Comparison of ENCODE assay signal across 8 cellular contexts in the genomic region with DNA sequence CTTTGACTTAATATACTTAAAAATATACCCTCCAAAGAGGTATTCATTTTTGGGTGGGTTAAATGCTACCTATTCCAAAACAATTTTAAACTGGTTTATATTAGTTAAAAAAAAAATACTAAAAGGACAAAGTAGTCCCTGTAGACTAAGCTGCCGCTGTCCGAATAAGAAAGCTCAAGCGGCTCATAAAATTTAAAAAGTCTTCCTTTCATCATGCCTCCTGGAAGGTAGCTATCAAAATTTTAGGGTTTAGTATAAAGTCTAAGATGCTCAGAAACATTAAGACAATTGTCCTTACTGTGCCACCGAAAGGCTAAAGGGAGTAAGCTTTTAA. TPM values are rescaled to one million over a fixed set of nuclear protein-coding genes. Genes with fewer than 3 reads are reported as not detected.
DNase-seq lines count a peak whose midpoint lies in the region; ATAC-seq and TF ChIP-seq lines count a peak whose summit lies in the region.

No MANE protein-coding gene starts in this region.

- CTCF ChIA-PET in IMR-90 (lab: Yijun Ruan, JAX), result interaction anchor here (0.6 to 1.0 kb wide), 3 partner anchors 10 to 89 kb away, joined by 3 to 5 read pairs (median 4); no protein-coding TSS in a partner anchor

- H3K4me3 Mint-ChIP-seq in CD4-positive, CD25-positive, alpha-beta regulatory T cell, result peak overlapping the region; percentile 95 to 97 (median 96)
- H3K4me3 Mint-ChIP-seq in nephron progenitor cell, result peak overlapping the region; percentile 96

- dilution Hi-C loops in IMR-90 (cut with HindIII; ENCODE audit: low sequenced_read_pairs, unreplicated experiment), result no loop called here

- H3K4me2 ChIP-seq in IMR-90 (ENCODE audit: low read depth, low read length), result peak overlapping the region; percentile 86; the same call in 1 of the 2 replicates

- no peaks in the 10 kb centered on the region for H3K27me3 Mint-ChIP-seq in CD4-positive, CD25-positive, alpha-beta regulatory T cell
- peaks cover 3% of the 10 kb centered on the region for H3K27me3 Mint-ChIP-seq in nephron progenitor cell (ENCODE audit: low read depth, poor library complexity)

- POLR2A ChIA-PET in IMR-90 (lab: Charles Lee; ENCODE audit: unreplicated experiment), result no interaction called here

- H3K9me1 ChIP-seq in IMR-90 (ENCODE audit: insufficient read depth, low read length), result peaks cover 4% of the 10 kb centered on the region; the same call in 1 of the 2 replicates

- H3K18ac ChIP-seq in IMR-90 (ENCODE audit: low read depth, low read length), result peak overlapping the region; percentile 91

- peak overlapping the region; percentile 97 for H3K14ac ChIP-seq in IMR-90 (replicated peaks; ENCODE audit: low read depth, low read length)

- peak overlapping the region; percentile 98 for H2AFZ ChIP-seq in IMR-90 (replicated peaks; ENCODE audit: low read length, poor library complexity)

- peak overlapping the region; percentile 14; the same call in 1 of the 2 replicates for H2BK120ac ChIP-seq in IMR-90 (ENCODE audit: low read depth, low read length)

- H4K20me1 ChIP-seq in IMR-90 (ENCODE audit: insufficient read depth, low read length), result no peaks in the 10 kb centered on the region; the same call in 1 of the 2 replicates

- H3K27ac ChIP-seq in CD4-positive, CD25-positive, alpha-beta regulatory T cell (ENCODE audit: insufficient read depth, low read length, poor library complexity, severe bottlenecking), result peak overlapping the region; percentile 80
- peak overlapping the region; percentile 94 for H3K27ac ChIP-seq in IMR-90 (ENCODE audit: insufficient read depth, low read length)
- H3K27ac ChIP-seq in coronary artery, result peak overlapping the region; percentile 66 to 91

- no CpG with 5 or more reads among the region's 4 CpGs for WGBS in IMR-90 (ENCODE audit: extremely low coverage in 2 of 2, insufficient read length in 1 of 2), 2 experiments

- no peak overlapping the region for H2BK20ac ChIP-seq in IMR-90 (ENCODE audit: low read depth, low read length)

- intact Hi-C loops in IMR-90 (cut with micrococcal nuclease), result no loop called here

- H2BK5ac ChIP-seq in IMR-90 (ENCODE audit: low read depth, low read length, poor library complexity, severe bottlenecking), result peak overlapping the region; percentile 81

- peak overlapping the region; percentile 98 for H3K9ac ChIP-seq in IMR-90 (ENCODE audit: low read depth, low read length)

- TF ChIP-seq RAD21 in IMR-90 (IDR thresholded peaks at IDR 0.05; ENCODE audit: low read length), result no peak

- peaks cover 20% of the 10 kb centered on the region for H3K4me1 ChIP-seq in CD4-positive, CD25-positive, alpha-beta regulatory T cell (ENCODE audit: control insufficient read depth, insufficient read depth, low read length, poor library complexity, severe bottlenecking)
- no peaks in the 10 kb centered on the region for H3K4me1 ChIP-seq in IMR-90 (ENCODE audit: control insufficient read depth, insufficient read depth, low read length)

- BruUV-seq in IMR-90 (replicated peaks; lab: Mats Ljungman, UMichigan), result no TSS peak

- no peaks in the 10 kb centered on the region for H3K9me3 ChIP-seq in CD4-positive, CD25-positive, alpha-beta regulatory T cell (ENCODE audit: control insufficient read depth in 2 of 2, low read length in 2 of 2)
- no peaks in the 10 kb centered on the region for H3K9me3 ChIP-seq in IMR-90 (ENCODE audit: control insufficient read depth, insufficient read depth, low read length)

- no peak for TF ChIP-seq POLR2A in IMR-90 (IDR thresholded peaks at IDR 0.05; ENCODE audit: low read depth, low read length)

- TF ChIP-seq CTCF in IMR-90 (conservative IDR thresholded peaks at IDR 0.05; ENCODE audit: low read depth, low read length) (no peak), coronary artery (IDR thresholded peaks at IDR 0.05) (no peak), nephron progenitor cell (IDR thresholded peaks at IDR 0.05) (no peak)

- H3K27me3 ChIP-seq in CD4-positive, CD25-positive, alpha-beta regulatory T cell (ENCODE audit: control insufficient read depth, insufficient read depth, low read length), result no peaks in the 10 kb centered on the region
- no peaks in the 10 kb centered on the region for H3K27me3 ChIP-seq in IMR-90 (ENCODE audit: control insufficient read depth, insufficient read depth, low read length)

- no peaks in the 10 kb centered on the region for H3K9me3 Mint-ChIP-seq in CD4-positive, CD25-positive, alpha-beta regulatory T cell
- no peaks in the 10 kb centered on the region for H3K9me3 Mint-ChIP-seq in nephron progenitor cell

- H3K27ac Mint-ChIP-seq in CD4-positive, CD25-positive, alpha-beta regulatory T cell, result peak overlapping the region; percentile 85 to 97 (median 96)
- H3K27ac Mint-ChIP-seq in nephron progenitor cell, result peak overlapping the region; percentile 95

- H2AK5ac ChIP-seq in IMR-90 (ENCODE audit: low read depth, low read length), result peak overlapping the region; percentile 67; the same call in 1 of the 2 replicates

- H3K4ac ChIP-seq in IMR-90 (ENCODE audit: low read depth, low read length), result peak overlapping the region; percentile 87

- H2BK15ac ChIP-seq in IMR-90 (ENCODE audit: low read depth, low read length), result no peak overlapping the region

- H4K91ac ChIP-seq in IMR-90 (ENCODE audit: insufficient read depth, low read depth, low read length), result peak overlapping the region; percentile 93

- no peak for ATAC-seq in CD4-positive, CD25-positive, alpha-beta regulatory T cell (ENCODE audit: low read depth in 2 of 2)
- ATAC-seq in IMR-90 (ENCODE audit: low read depth) (no peak), GM21390 (IDR thresholded peaks at IDR 0.05; ENCODE audit: unreplicated experiment) (no peak)

- in situ Hi-C loops in IMR-90 (cut with MboI; ENCODE audit: low sequenced_read_pairs), result no loop called here

- peaks cover 22 to 51% (median 36%) of the 10 kb centered on the region in 4 donors for H3K4me1 Mint-ChIP-seq in CD4-positive, CD25-positive, alpha-beta regulatory T cell
- peaks cover 44% of the 10 kb centered on the region for H3K4me1 Mint-ChIP-seq in nephron progenitor cell

- H3K56ac ChIP-seq in IMR-90 (ENCODE audit: extremely low read depth, insufficient read depth, low read length), result peak overlapping the region; percentile 99

- peaks cover 10% of the 10 kb centered on the region for H3K36me3 ChIP-seq in CD4-positive, CD25-positive, alpha-beta regulatory T cell (ENCODE audit: control insufficient read depth, insufficient read depth, low read length)
- H3K36me3 ChIP-seq in IMR-90 (ENCODE audit: control insufficient read depth, insufficient read depth, low read length), result peaks cover 2% of the 10 kb centered on the region; the same call in 1 of the 2 replicates

- peak overlapping the region; percentile 98 for H3K4me3 ChIP-seq in CD4-positive, CD25-positive, alpha-beta regulatory T cell (ENCODE audit: low read depth, low read length)
- H3K4me3 ChIP-seq in IMR-90 (ENCODE audit: insufficient read depth, low read depth, low read length) (peak overlapping the region; percentile 92), coronary artery (peak overlapping the region; percentile 87)

- H3K36me3 Mint-ChIP-seq in CD4-positive, CD25-positive, alpha-beta regulatory T cell, result no peaks in the 10 kb centered on the region
- H3K36me3 Mint-ChIP-seq in nephron progenitor cell (ENCODE audit: low read depth), result no peaks in the 10 kb centered on the region

- no peak for DNase-seq in CD4-positive, CD25-positive, alpha-beta regulatory T cell
- DNase-seq in IMR-90 (no peak), coronary artery (ENCODE audit: low spot score) (no peak), nephron progenitor cell (no peak), NCI-H510A (lab: John Stamatoyannopoulos, UW) (no peak), kidney glomerular epithelial cell (lab: John Stamatoyannopoulos, UW) (no peak), hepatic stellate cell (ENCODE audit: low spot score) (no peak)

- H3K79me1 ChIP-seq in IMR-90 (ENCODE audit: low read depth in 1 of 2, low read length in 2 of 2), result peaks cover 17 to 38% of the 10 kb centered on the region in 2 experiments

- H4K8ac ChIP-seq in IMR-90 (ENCODE audit: low read depth in 2 of 2, low read length in 2 of 2), result peak overlapping the region; percentile 98

- H2AK9ac ChIP-seq in IMR-90 (replicated peaks; ENCODE audit: low read depth, low read length, poor library complexity), result peak overlapping the region; percentile 48

- H3K23ac ChIP-seq in IMR-90 (ENCODE audit: low read depth, low read length), result peak overlapping the region; percentile 94

- peak overlapping the region; percentile 99 for H4K5ac ChIP-seq in IMR-90 (ENCODE audit: low read depth, low read length)

TF ChIP-seq in IMR-90, 13 proteins besides CTCF, POLR2A, EP300 and RAD21:
- TF ChIP-seq CEBPB (IDR thresholded peaks at IDR 0.05; ENCODE audit: low read depth, low read length) (no peak), BHLHE40 (IDR thresholded peaks at IDR 0.05; ENCODE audit: low read depth, low read length) (no peak), ELK1 (IDR thresholded peaks at IDR 0.05; ENCODE audit: borderline replicate concordance, low read depth, low read length) (no peak), CHD1 (IDR thresholded peaks at IDR 0.05; ENCODE audit: low read depth, low read length) (no peak), FOS (IDR thresholded peaks at IDR 0.05; ENCODE audit: low read depth, low read length) (no peak), MAZ (IDR thresholded peaks at IDR 0.05; ENCODE audit: borderline replicate concordance, low read depth, low read length) (no peak), SMC3 (IDR thresholded peaks at IDR 0.05; ENCODE audit: low read depth, low read length) (no peak)
TF ChIP-seq in IMR-90: peak in this region for 0.

RNA-seq across cellular contexts. Expression of gene UGGT1, which starts 0.5 kb away (rescaled TPM):
- total RNA-seq in CD4-positive, CD25-positive, alpha-beta regulatory T cell, result 41.1 TPM
- 10 to 100 TPM in 3 of 4 donors, 1 to 10 TPM in 1; 9.0 to 14.5 (median 12.7) TPM for polyA plus RNA-seq in CD4-positive, CD25-positive, alpha-beta regulatory T cell
- total RNA-seq in IMR-90 (2012; rRNA removed), result 71.3 and 100.0 TPM in 2 replicates
- 23.0 and 26.1 TPM in 2 replicates for polyA plus RNA-seq in IMR-90 (2012; rRNA removed)
- polyA plus RNA-seq in IMR-90 (2012; cell fraction: cytosol; rRNA removed), result 11.1 and 11.6 TPM in 2 replicates
- polyA plus RNA-seq in IMR-90 (2012; cell fraction: nucleus; rRNA removed; ENCODE audit: low replicate concordance), result 8.5 and 16.4 TPM in 2 replicates
